26 cellular contexts compared by ENCODE assay signal in the genomic region with DNA sequence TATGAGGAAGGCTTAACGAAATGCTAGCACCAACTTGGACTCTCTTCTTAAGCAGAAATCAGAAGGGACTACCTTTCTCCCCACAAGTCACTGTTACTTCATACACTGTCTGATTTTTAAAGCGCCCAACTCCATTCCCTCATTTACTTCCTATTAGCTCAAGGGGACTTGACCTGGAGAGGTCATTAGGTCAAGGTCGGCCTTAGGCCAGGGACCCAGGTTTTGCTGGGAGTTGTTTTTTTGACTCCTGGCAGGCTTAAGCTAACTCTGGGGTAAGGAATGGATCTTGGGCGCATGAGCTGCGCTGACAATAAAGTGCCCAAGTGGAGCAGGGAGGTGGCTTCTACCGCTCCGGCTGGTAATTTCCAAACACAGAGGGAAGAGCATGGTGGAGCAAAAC. TPM values are rescaled to one million over a fixed set of nuclear protein-coding genes. Genes with fewer than 3 reads are reported as not detected.
"Had no signal": no experiment of that assay in that cellular context is flagged by ENCODE, and none has a peak within 500 bp of the region (broad histone marks: within the 10 kb centered on the region; RNA-seq: fewer than 3 reads in every experiment).

No MANE protein-coding gene starts in this region.

- H3K9me3 Mint-ChIP-seq: immature natural killer cell; natural killer cell treated with Interleukin-12 subunit alpha and Interleukin-12 subunit beta and Interleukin-15 and Interleukin-18, amount 100 ng/mL, for 72 hours; neural progenitor cell; stimulated activated effector memory CD8-positive, alpha-beta T cell treated with anti-CD3 and anti-CD28 coated beads, Interleukin-12 subunit alpha, Interleukin-12 subunit beta, amount 100 ng/mL, for 72 hours had no signal

- H3K9ac ChIP-seq: neural progenitor cell had no signal

- H3K4me2 ChIP-seq: neural progenitor cell had no signal

- H3K4me1 ChIP-seq: esophagus muscularis mucosa, left ventricle myocardium inferior, neural progenitor cell, testis, tibial nerve, upper lobe of right lung, vagina had no signal

- DNase-seq: cortex of kidney; dorsolateral prefrontal cortex; effector memory CD4-positive, alpha-beta T cell; immature natural killer cell; left ventricle myocardium inferior; midbrain; nucleus accumbens; ovary; right cardiac atrium; stimulated activated CD4-positive, alpha-beta T cell treated with anti-CD3 and anti-CD28 coated beads, Interleukin-4, amount 100 ng/mL, for 1 hour; stimulated activated CD8-positive, alpha-beta memory T cell treated with anti-CD3 and anti-CD28 coated beads, Interleukin-4, amount 100 ng/mL, for 48 hours; stimulated activated naive CD8-positive, alpha-beta T cell treated with anti-CD3 and anti-CD28 coated beads, Interleukin-15, Interleukin-2, amounts not matched to agents 100 U/mL and 50 U/mL, for 24 hours; testis; upper lobe of right lung had no signal

- H3K27ac Mint-ChIP-seq: natural killer cell treated with Interleukin-12 subunit alpha and Interleukin-12 subunit beta and Interleukin-15 and Interleukin-18, amount 100 ng/mL, for 72 hours; neural progenitor cell; progenitor cell of endocrine pancreas; stimulated activated effector memory CD8-positive, alpha-beta T cell treated with anti-CD3 and anti-CD28 coated beads, Interleukin-12 subunit alpha, Interleukin-12 subunit beta, amount 100 ng/mL, for 72 hours had no signal

- H3K27ac ChIP-seq: epithelial cell of prostate, esophagus muscularis mucosa, gastroesophageal sphincter, left ventricle myocardium inferior, neural progenitor cell, ovary, testis, tibial nerve, upper lobe of right lung, vagina had no signal

- H3K4me3 Mint-ChIP-seq: immature natural killer cell; natural killer cell treated with Interleukin-12 subunit alpha and Interleukin-12 subunit beta and Interleukin-15 and Interleukin-18, amount 100 ng/mL, for 72 hours; neural progenitor cell; stimulated activated effector memory CD8-positive, alpha-beta T cell treated with anti-CD3 and anti-CD28 coated beads, Interleukin-12 subunit alpha, Interleukin-12 subunit beta, amount 100 ng/mL, for 72 hours had no signal

- H3K4me3 ChIP-seq: dorsolateral prefrontal cortex, esophagus muscularis mucosa, gastroesophageal sphincter, left ventricle myocardium inferior, lung, neural progenitor cell, ovary, testis, tibial nerve, upper lobe of right lung, vagina had no signal

- H3K9me3 ChIP-seq: esophagus muscularis mucosa, gastroesophageal sphincter, left ventricle myocardium inferior, ovary, testis, tibial nerve, upper lobe of right lung, vagina had no signal

- ATAC-seq: gastroesophageal sphincter; natural killer cell treated with Interleukin-12 subunit alpha and Interleukin-12 subunit beta and Interleukin-15 and Interleukin-18, amount 100 ng/mL, for 72 hours; right cardiac atrium; stimulated activated effector memory CD8-positive, alpha-beta T cell treated with anti-CD3 and anti-CD28 coated beads, Interleukin-12 subunit alpha, Interleukin-12 subunit beta, amount 100 ng/mL, for 72 hours; stimulated activated naive CD8-positive, alpha-beta T cell treated with anti-CD3 and anti-CD28 coated beads, Interleukin-15, Interleukin-2, amounts not matched to agents 100 U/mL and 50 U/mL, for 24 hours; upper lobe of right lung had no signal

- H3K27me3 ChIP-seq: dorsolateral prefrontal cortex, esophagus muscularis mucosa, gastroesophageal sphincter, neural progenitor cell, ovary, testis, tibial nerve, upper lobe of right lung, vagina had no signal

- H3K36me3 ChIP-seq: neural progenitor cell had no signal

- H3K27me3 Mint-ChIP-seq: natural killer cell treated with Interleukin-12 subunit alpha and Interleukin-12 subunit beta and Interleukin-15 and Interleukin-18, amount 100 ng/mL, for 72 hours; progenitor cell of endocrine pancreas had no signal

- H2AFZ ChIP-seq: neural progenitor cell had no signal

- H3K4me1 Mint-ChIP-seq: neural progenitor cell had no signal

RNA-seq across cellular contexts. Expression of a gene that starts 23.6 kb away (rescaled TPM):
- total RNA-seq: fibroblast of villous mesenchyme; left ventricle myocardium inferior; natural killer cell treated with Interleukin-12 subunit alpha and Interleukin-12 subunit beta and Interleukin-15 and Interleukin-18, amount 100 ng/mL, for 72 hours; right cardiac atrium; subcutaneous adipose tissue; tibial nerve; upper lobe of right lung had no signal
